In genomic region chr6:165245287-165245686, GRCh38 we compare ENCODE assay signal across 11 cellular contexts.
DNase-seq lines count a peak whose midpoint lies in the region; ATAC-seq and TF ChIP-seq lines count a peak whose summit lies in the region.
"Had no signal": no experiment of that assay in that cellular context is flagged by ENCODE, and none has a peak within 500 bp of the region (broad histone marks: within the 10 kb centered on the region; RNA-seq: fewer than 3 reads in every experiment).

No MANE protein-coding gene starts in this region.

- H3K27me3 ChIP-seq in KMS-11 (ENCODE audit: insufficient read depth, low read depth) (no peaks in the 10 kb centered on the region), brain microvascular endothelial cell (replicated peaks) (no peaks in the 10 kb centered on the region)

- no peaks in the 10 kb centered on the region for H3K36me3 Mint-ChIP-seq in mesothelial cell of epicardium
- H3K36me3 Mint-ChIP-seq in naive thymus-derived CD8-positive, alpha-beta T cell = peaks cover 0 to 4% (median 0%) of the 10 kb centered on the region in 3 donors
- H3K36me3 Mint-ChIP-seq: activated CD8-positive, alpha-beta memory T cell treated with anti-CD3 and anti-CD28 coated beads, Interleukin-2, amount 10 ng/mL, durations not matched to agents 7 days and 5 days had no signal

- no peak overlapping the region for H3K9ac ChIP-seq in KMS-11

- no peak overlapping the region for H3K27ac Mint-ChIP-seq in mesothelial cell of epicardium
- no peak overlapping the region for H3K27ac Mint-ChIP-seq in naive thymus-derived CD8-positive, alpha-beta T cell
- H3K27ac Mint-ChIP-seq: activated CD8-positive, alpha-beta memory T cell treated with anti-CD3 and anti-CD28 coated beads, Interleukin-2, amount 10 ng/mL, durations not matched to agents 7 days and 5 days had no signal

- TF ChIP-seq CTCF in KMS-11 (conservative IDR thresholded peaks at IDR 0.05; ENCODE audit: low read depth, low read length) (peak; percentile 37), brain microvascular endothelial cell (IDR thresholded peaks at IDR 0.05; ENCODE audit: low read depth, low read length, missing control alignments) (peak; percentile 53), mesothelial cell of epicardium (IDR thresholded peaks at IDR 0.05; ENCODE audit: unreplicated experiment) (no peak)

- H3K9me3 Mint-ChIP-seq in mesothelial cell of epicardium = no peaks in the 10 kb centered on the region
- peaks cover 0 to 15% (median 2%) of the 10 kb centered on the region in 9 donors for H3K9me3 Mint-ChIP-seq in naive thymus-derived CD8-positive, alpha-beta T cell

- no peaks in the 10 kb centered on the region for H4K20me1 ChIP-seq in KMS-11 (ENCODE audit: insufficient read depth)

- peaks cover 2% of the 10 kb centered on the region for H3K4me1 Mint-ChIP-seq in mesothelial cell of epicardium
- no peaks in the 10 kb centered on the region for H3K4me1 Mint-ChIP-seq in naive thymus-derived CD8-positive, alpha-beta T cell
- H3K4me1 Mint-ChIP-seq: activated CD8-positive, alpha-beta memory T cell treated with anti-CD3 and anti-CD28 coated beads, Interleukin-2, amount 10 ng/mL, durations not matched to agents 7 days and 5 days had no signal

- H3K4me3 Mint-ChIP-seq in mesothelial cell of epicardium = no peak overlapping the region
- H3K4me3 Mint-ChIP-seq in naive thymus-derived CD8-positive, alpha-beta T cell = no peak overlapping the region
- H3K4me3 Mint-ChIP-seq: activated CD8-positive, alpha-beta memory T cell treated with anti-CD3 and anti-CD28 coated beads, Interleukin-2, amount 10 ng/mL, durations not matched to agents 7 days and 5 days had no signal

- no peaks in the 10 kb centered on the region for H3K36me3 ChIP-seq in KMS-11 (ENCODE audit: insufficient read depth)
- H3K36me3 ChIP-seq in brain microvascular endothelial cell (replicated peaks) = no peaks in the 10 kb centered on the region

- no peaks in the 10 kb centered on the region for H3K4me1 ChIP-seq in KMS-11 (ENCODE audit: low read depth, poor library complexity, severe bottlenecking)

- peaks cover 18% of the 10 kb centered on the region for H3K27me3 Mint-ChIP-seq in mesothelial cell of epicardium (ENCODE audit: low read depth)
- peaks cover 0 to 2% (median 0%) of the 10 kb centered on the region in 5 donors for H3K27me3 Mint-ChIP-seq in naive thymus-derived CD8-positive, alpha-beta T cell
- H3K27me3 Mint-ChIP-seq: activated CD8-positive, alpha-beta memory T cell treated with anti-CD3 and anti-CD28 coated beads, Interleukin-2, amount 10 ng/mL, durations not matched to agents 7 days and 5 days had no signal

- H3K4me2 ChIP-seq in KMS-11 = no peak overlapping the region

- H3K4me3 ChIP-seq in KMS-11 (IDR thresholded peaks at IDR 0.05; ENCODE audit: insufficient read depth, low read depth, low read length) (no peak overlapping the region), brain microvascular endothelial cell (ENCODE audit: low read depth, low read length) (no peak overlapping the region)

- H2AFZ ChIP-seq in KMS-11 (ENCODE audit: low read depth) = no peak overlapping the region; the same call in 1 of the 2 replicates

- no peaks in the 10 kb centered on the region for H3K79me2 ChIP-seq in KMS-11 (ENCODE audit: insufficient read depth, low read depth)

- POLR2A ChIA-PET in naive thymus-derived CD8-positive, alpha-beta T cell (lab: Charles Lee) = no interaction called here

- H3K27ac ChIP-seq in KMS-11 = no peak overlapping the region
- H3K27ac ChIP-seq in brain microvascular endothelial cell = no peak overlapping the region

- no peak for ATAC-seq in GM19023 (IDR thresholded peaks at IDR 0.05; ENCODE audit: unreplicated experiment)
- no peak for ATAC-seq in naive thymus-derived CD8-positive, alpha-beta T cell
- ATAC-seq: activated CD8-positive, alpha-beta memory T cell treated with anti-CD3 and anti-CD28 coated beads, Interleukin-2, amount 10 ng/mL, durations not matched to agents 7 days and 5 days; esophagus mucosa had no signal

- DNase-seq in AML-193 (lab: John Stamatoyannopoulos, UW) (peak; percentile 2 to 3), brain microvascular endothelial cell (no peak), myocyte (ENCODE audit: low read depth) (peak; percentile 57), mesothelial cell of epicardium (ENCODE audit: low spot score in 2 of 2, unreplicated experiment in 2 of 2) (no peak), DMS79 treated with DMSO at 0.1 percent for 48 hours (lab: John Stamatoyannopoulos, UW) (no peak)
- no peak for DNase-seq in naive thymus-derived CD8-positive, alpha-beta T cell
- DNase-seq: activated CD8-positive, alpha-beta memory T cell treated with anti-CD3 and anti-CD28 coated beads, Interleukin-2, amount 10 ng/mL, durations not matched to agents 7 days and 5 days; NCI-H1694 had no signal

- in situ Hi-C loops in brain microvascular endothelial cell (cut with HindIII; ENCODE audit: low pct_ligation_motif_present, low sequenced_read_pairs) = no loop called here

Comparison
In these comparisons a context has a peak if more than half of its experiments do, and no peak if none do; other contexts are left out.
1. DNase-seq: peak in AML-193 (2 of 2) and myocyte (single experiment); none in brain microvascular endothelial cell (single experiment), mesothelial cell of epicardium (0 of 2), naive thymus-derived CD8-positive, alpha-beta T cell (0 of 10) and DMS79 treated with DMSO at 0.1 percent for 48 hours (single experiment).